ENCODE assay signal across 14 cellular contexts in the genomic region with DNA sequence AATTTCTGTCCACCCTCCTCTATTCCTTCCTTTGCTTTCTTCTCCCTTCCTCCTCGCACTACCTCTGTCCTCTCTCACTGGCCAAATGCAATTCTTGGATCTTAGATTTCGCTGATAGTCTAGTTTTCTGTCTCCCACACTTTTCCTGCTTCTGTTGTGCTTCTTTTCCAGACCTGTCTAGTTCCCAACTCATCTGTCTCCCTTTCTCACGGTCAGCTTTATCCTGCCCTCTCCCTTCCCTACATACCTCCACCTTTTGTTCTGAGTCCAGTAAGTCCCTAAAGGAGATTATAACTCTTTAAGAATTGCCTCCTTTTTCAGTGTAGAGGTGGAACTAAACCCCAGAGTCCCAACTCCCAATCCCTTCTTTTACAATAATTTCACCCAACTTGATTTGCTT. TPM values are rescaled to one million over a fixed set of nuclear protein-coding genes. Genes with fewer than 3 reads are reported as not detected.
DNase-seq lines count a peak whose midpoint lies in the region; ATAC-seq, FAIRE-seq and TF ChIP-seq lines count a peak whose summit lies in the region.
"Had no signal": no experiment of that assay in that cellular context is flagged by ENCODE, and none has a peak within 500 bp of the region (broad histone marks: within the 10 kb centered on the region; RNA-seq: fewer than 3 reads in every experiment).

No MANE protein-coding gene starts in this region.

- peaks cover 13% of the 10 kb centered on the region for H4K20me1 ChIP-seq in hepatocyte (ENCODE audit: insufficient read depth, poor library complexity, severe bottlenecking)

- H3K9ac ChIP-seq in skeletal muscle tissue (ENCODE audit: low read depth in 1 of 3, low read length in 3 of 3): no peak overlapping the region

- peaks cover 55% of the 10 kb centered on the region for H3K36me3 Mint-ChIP-seq in activated T-helper 2 cell treated with anti-CD3 and anti-CD28 coated beads, Interferon-gamma antibody, Interleukin-2, Interleukin-4, amounts not matched to agents 10 μg/mL and 5 μg/mL and 100 μg/mL, durations not matched to agents 14 hours and 24 hours and 36 hours (ENCODE audit: low read depth)

- 83% methylated on average over 3 of the region's 3 CpGs for WGBS in hepatocyte (ENCODE audit: low lambda C conversion rate, missing lambda C conversion rate)

- H3K9me2 ChIP-seq in hepatocyte (replicated peaks; ENCODE audit: insufficient read depth): no peaks in the 10 kb centered on the region

- H3K27ac Mint-ChIP-seq in activated T-helper 2 cell treated with anti-CD3 and anti-CD28 coated beads, Interferon-gamma antibody, Interleukin-2, Interleukin-4, amounts not matched to agents 10 μg/mL and 5 μg/mL and 100 μg/mL, durations not matched to agents 14 hours and 24 hours and 36 hours: peak overlapping the region; percentile 0
- H3K27ac Mint-ChIP-seq: activated CD8-positive, alpha-beta T cell treated with anti-CD3 and anti-CD28 coated beads for 36 hours had no signal

- peaks cover 21% of the 10 kb centered on the region for H3K27me3 Mint-ChIP-seq in activated T-helper 2 cell treated with anti-CD3 and anti-CD28 coated beads, Interferon-gamma antibody, Interleukin-2, Interleukin-4, amounts not matched to agents 10 μg/mL and 5 μg/mL and 100 μg/mL, durations not matched to agents 14 hours and 24 hours and 36 hours (ENCODE audit: low read depth)

- intact Hi-C loops in activated T-helper 2 cell treated with anti-CD3 and anti-CD28 coated beads, Interferon-gamma antibody, Interleukin-2, Interleukin-4, amounts not matched to agents 10 μg/mL and 5 μg/mL and 100 μg/mL, durations not matched to agents 14 hours and 24 hours and 36 hours (cut with micrococcal nuclease): no loop called here

- H3K4me1 Mint-ChIP-seq in activated T-helper 2 cell treated with anti-CD3 and anti-CD28 coated beads, Interferon-gamma antibody, Interleukin-2, Interleukin-4, amounts not matched to agents 10 μg/mL and 5 μg/mL and 100 μg/mL, durations not matched to agents 14 hours and 24 hours and 36 hours (ENCODE audit: low read depth): peaks cover 13% of the 10 kb centered on the region

- H3K36me3 ChIP-seq in hepatocyte (replicated peaks; ENCODE audit: insufficient read depth, low read depth): no peaks in the 10 kb centered on the region
- peaks cover 12 to 26% (median 19%) of the 10 kb centered on the region in 3 donors for H3K36me3 ChIP-seq in skeletal muscle tissue (ENCODE audit: control insufficient read depth in 3 of 3, insufficient read depth in 3 of 3, low read length in 3 of 3)

- H3K4me2 ChIP-seq in hepatocyte: peak overlapping the region; percentile 88

- H3K9me3 Mint-ChIP-seq in activated T-helper 2 cell treated with anti-CD3 and anti-CD28 coated beads, Interferon-gamma antibody, Interleukin-2, Interleukin-4, amounts not matched to agents 10 μg/mL and 5 μg/mL and 100 μg/mL, durations not matched to agents 14 hours and 24 hours and 36 hours: no peaks in the 10 kb centered on the region
- H3K9me3 Mint-ChIP-seq: activated CD8-positive, alpha-beta T cell treated with anti-CD3 and anti-CD28 coated beads for 36 hours had no signal

- ATAC-seq in HG02642 (IDR thresholded peaks at IDR 0.05; ENCODE audit: poor library complexity, unreplicated experiment): no peak
- ATAC-seq in GM19395 (IDR thresholded peaks at IDR 0.05; ENCODE audit: unreplicated experiment): no peak
- ATAC-seq: activated CD8-positive, alpha-beta T cell treated with anti-CD3 and anti-CD28 coated beads for 36 hours had no signal

- H3K79me2 ChIP-seq in hepatocyte: peaks cover 56% of the 10 kb centered on the region

- TF ChIP-seq CTCF in hepatocyte (IDR thresholded peaks at IDR 0.05; ENCODE audit: poor library complexity): no peak

- peak; percentile 1 for DNase-seq in GM19239 (ENCODE audit: insufficient read length, low spot score)
- no peak for DNase-seq in activated T-helper 2 cell treated with anti-CD3 and anti-CD28 coated beads, Interferon-gamma antibody, Interleukin-2, Interleukin-4, amounts not matched to agents 10 μg/mL and 5 μg/mL and 100 μg/mL, durations not matched to agents 14 hours and 24 hours and 36 hours (ENCODE audit: low spot score)
- no peak for DNase-seq in hepatocyte (ENCODE audit: low spot score)
- no peak for DNase-seq in C1 segment of cervical spinal cord (lab: John Stamatoyannopoulos, UW)
- no peak for DNase-seq in activated naive CD4-positive, alpha-beta T cell treated with Interleukin-2 at 50 U/mL for 16 hours
- DNase-seq: activated CD8-positive, alpha-beta T cell treated with anti-CD3 and anti-CD28 coated beads for 36 hours; activated naive CD4-positive, alpha-beta T cell; cortex of kidney; foreskin melanocyte had no signal

- no peak for FAIRE-seq in GM19239 (lab: Jason Lieb, UNC)

- no peak overlapping the region for H3K4me3 ChIP-seq in hepatocyte
- no peak overlapping the region for H3K4me3 ChIP-seq in skeletal muscle tissue (ENCODE audit: low read length in 3 of 3)

- H3K27me3 ChIP-seq in hepatocyte (no peaks in the 10 kb centered on the region), skeletal muscle tissue (ENCODE audit: control insufficient read depth in 3 of 3, insufficient read depth in 3 of 3, low read length in 3 of 3) (peaks cover 0 to 21% (median 5%) of the 10 kb centered on the region in 3 donors)

- peak overlapping the region; percentile 98 for H3K27ac ChIP-seq in hepatocyte
- H3K27ac ChIP-seq in skeletal muscle tissue (ENCODE audit: low read depth, low read length): peak overlapping the region; percentile 87
- H3K27ac ChIP-seq: neutrophil had no signal

- no peak overlapping the region for H3K4me3 Mint-ChIP-seq in activated T-helper 2 cell treated with anti-CD3 and anti-CD28 coated beads, Interferon-gamma antibody, Interleukin-2, Interleukin-4, amounts not matched to agents 10 μg/mL and 5 μg/mL and 100 μg/mL, durations not matched to agents 14 hours and 24 hours and 36 hours (ENCODE audit: low read depth)

- H3K9me3 ChIP-seq in hepatocyte (ENCODE audit: low read depth) (no peaks in the 10 kb centered on the region), skeletal muscle tissue (ENCODE audit: control insufficient read depth in 3 of 3, low read length in 3 of 3) (no peaks in the 10 kb centered on the region)
- H3K9me3 ChIP-seq: BLaER1 treated with 17β-estradiol and CSF1 and Interleukin-3, amounts not matched to agents 10 nM and 100 nM; neutrophil had no signal

- H3K4me1 ChIP-seq in hepatocyte (ENCODE audit: insufficient read depth) (peaks cover 15% of the 10 kb centered on the region), skeletal muscle tissue (ENCODE audit: control insufficient read depth in 3 of 3, insufficient read depth in 3 of 3, low read length in 3 of 3) (peaks cover 19 to 26% (median 20%) of the 10 kb centered on the region in 3 donors)

- H2AFZ ChIP-seq in hepatocyte: no peak overlapping the region

RNA-seq across cellular contexts. Expression of a gene that starts 0.9 kb away (rescaled TPM):
- total RNA-seq in activated T-helper 2 cell treated with anti-CD3 and anti-CD28 coated beads, Interferon-gamma antibody, Interleukin-2, Interleukin-4, amounts not matched to agents 10 μg/mL and 5 μg/mL and 100 μg/mL, durations not matched to agents 14 hours and 24 hours and 36 hours: 2.6 and 2.7 TPM in 2 replicates
- total RNA-seq in hepatocyte: 122 and 160 TPM in 2 replicates
- polyA plus RNA-seq in hepatocyte: 17.1 and 21.4 TPM in 2 replicates
- total RNA-seq in skeletal muscle tissue: 96.0 TPM

RNA-seq across cellular contexts. Expression of a gene that starts 5.8 kb away (rescaled TPM):
- total RNA-seq in activated T-helper 2 cell treated with anti-CD3 and anti-CD28 coated beads, Interferon-gamma antibody, Interleukin-2, Interleukin-4, amounts not matched to agents 10 μg/mL and 5 μg/mL and 100 μg/mL, durations not matched to agents 14 hours and 24 hours and 36 hours: 173 and 175 TPM in 2 replicates
- total RNA-seq in hepatocyte: 50.6 and 164 TPM in 2 replicates
- 214 and 227 TPM in 2 replicates for polyA plus RNA-seq in hepatocyte
- 16.7 TPM for total RNA-seq in skeletal muscle tissue

RNA-seq across cellular contexts. Expression of a gene that starts 20.3 kb away (rescaled TPM):
- 0.25 TPM in 1 of 2 replicates, not detected in the other for total RNA-seq in activated T-helper 2 cell treated with anti-CD3 and anti-CD28 coated beads, Interferon-gamma antibody, Interleukin-2, Interleukin-4, amounts not matched to agents 10 μg/mL and 5 μg/mL and 100 μg/mL, durations not matched to agents 14 hours and 24 hours and 36 hours
- total RNA-seq in hepatocyte: 337 and 381 TPM in 2 replicates
- polyA plus RNA-seq in hepatocyte: 169 and 206 TPM in 2 replicates
- 15.1 TPM for total RNA-seq in skeletal muscle tissue

RNA-seq across cellular contexts. Expression of a gene that starts 36.0 kb away (rescaled TPM):
- total RNA-seq in activated T-helper 2 cell treated with anti-CD3 and anti-CD28 coated beads, Interferon-gamma antibody, Interleukin-2, Interleukin-4, amounts not matched to agents 10 μg/mL and 5 μg/mL and 100 μg/mL, durations not matched to agents 14 hours and 24 hours and 36 hours: 38.9 and 40.5 TPM in 2 replicates
- total RNA-seq in hepatocyte: 34.4 and 56.2 TPM in 2 replicates
- 92.7 and 117 TPM in 2 replicates for polyA plus RNA-seq in hepatocyte
- 11.0 TPM for total RNA-seq in skeletal muscle tissue

RNA-seq across cellular contexts. Expression of a gene that starts 47.5 kb away (rescaled TPM):
- 0.28 and 0.30 TPM in 2 replicates for total RNA-seq in activated T-helper 2 cell treated with anti-CD3 and anti-CD28 coated beads, Interferon-gamma antibody, Interleukin-2, Interleukin-4, amounts not matched to agents 10 μg/mL and 5 μg/mL and 100 μg/mL, durations not matched to agents 14 hours and 24 hours and 36 hours
- total RNA-seq in hepatocyte (1.5 and 1.9 TPM in 2 replicates), skeletal muscle tissue (under 0.01 TPM)
- polyA plus RNA-seq in hepatocyte: 5.5 and 6.3 TPM in 2 replicates

Comparison
In these comparisons a context has a peak if more than half of its experiments do, and no peak if none do; other contexts are left out.
1. RNA of a gene that starts 0.9 kb away (total RNA-seq): 122 to 160 TPM in hepatocyte and 96.0 TPM in skeletal muscle tissue (single experiment); 2.6 to 2.7 TPM in activated T-helper 2 cell treated with anti-CD3 and anti-CD28 coated beads, Interferon-gamma antibody, Interleukin-2, Interleukin-4, amounts not matched to agents 10 μg/mL and 5 μg/mL and 100 μg/mL, durations not matched to agents 14 hours and 24 hours and 36 hours; every median in the first group is over 10 times any median in the second.
2. RNA of a gene that starts 20.3 kb away (total RNA-seq): 337 to 381 TPM in hepatocyte; 15.1 TPM in skeletal muscle tissue (single experiment) and 0.25 TPM in activated T-helper 2 cell treated with anti-CD3 and anti-CD28 coated beads, Interferon-gamma antibody, Interleukin-2, Interleukin-4, amounts not matched to agents 10 μg/mL and 5 μg/mL and 100 μg/mL, durations not matched to agents 14 hours and 24 hours and 36 hours; every median in the first group is over 10 times any median in the second.